ENCODE assay signal across 2 cellular contexts in genomic region chr6:96013531-96013930, GRCh38.
TF ChIP-seq lines count a peak whose summit lies in the region.

No MANE protein-coding gene starts in this region.

TF ChIP-seq in GM23338, 12 proteins besides CTCF, POLR2A, EP300 and RAD21:
- no peak for TF ChIP-seq NANOG (IDR thresholded peaks at IDR 0.05; ENCODE audit: borderline replicate concordance)
- TF ChIP-seq ETS1 (IDR thresholded peaks at IDR 0.05): no peak
- TF ChIP-seq ZNF331 (CRISPR knock-in tag; IDR thresholded peaks at IDR 0.05; ENCODE audit: low read depth): no peak
- TF ChIP-seq CREB1 (CRISPR knock-in tag; IDR thresholded peaks at IDR 0.05; ENCODE audit: low read depth): no peak
- no peak for TF ChIP-seq REST (IDR thresholded peaks at IDR 0.05; ENCODE audit: unreplicated experiment)
- TF ChIP-seq ZNF462 (CRISPR knock-in tag; IDR thresholded peaks at IDR 0.05): no peak
- TF ChIP-seq POLR2AphosphoS5 (IDR thresholded peaks at IDR 0.05; ENCODE audit: low read depth): no peak
- TF ChIP-seq STAT1 (IDR thresholded peaks at IDR 0.05; ENCODE audit: unreplicated experiment): no peak
- TF ChIP-seq EZH2phosphoT487 (IDR thresholded peaks at IDR 0.05; ENCODE audit: unreplicated experiment): no peak
- TF ChIP-seq EZH2 (IDR thresholded peaks at IDR 0.05; ENCODE audit: low read depth, unreplicated experiment): no peak
- no peak for TF ChIP-seq ZNF114 (CRISPR knock-in tag; IDR thresholded peaks at IDR 0.05)
- TF ChIP-seq JUNB (IDR thresholded peaks at IDR 0.05; ENCODE audit: unreplicated experiment): no peak

TF ChIP-seq in H1, 55 proteins besides CTCF, POLR2A, EP300 and RAD21:
- TF ChIP-seq CBX8 (IDR thresholded peaks at IDR 0.05; ENCODE audit: borderline replicate concordance, low read depth, low read length): no peak
- no peak for TF ChIP-seq EZH2 (IDR thresholded peaks at IDR 0.05; ENCODE audit: low read depth, low read length, severe bottlenecking)
- TF ChIP-seq YY1 (IDR thresholded peaks at IDR 0.05; ENCODE audit: low read depth, low read length): no peak
